In the genomic region with DNA sequence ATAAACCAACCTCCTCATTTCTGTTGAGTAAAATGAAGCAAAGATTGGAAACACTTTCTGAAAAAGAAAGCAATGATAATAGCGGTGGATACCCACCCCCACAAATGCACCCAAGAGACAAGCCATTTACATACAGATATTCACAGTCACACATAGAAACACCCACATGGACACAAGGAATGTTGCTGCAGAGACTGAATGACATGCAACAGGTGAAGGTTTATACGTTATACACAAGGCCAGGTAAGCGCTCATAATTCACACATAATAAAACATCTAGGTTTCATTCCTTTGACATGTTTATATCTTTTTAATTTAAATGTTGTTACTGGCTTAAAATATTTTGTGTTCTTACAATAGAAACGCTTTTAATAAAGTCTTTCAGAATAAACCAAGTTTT, we compare ENCODE assay signal across 28 cellular contexts.
"Had no signal": no experiment of that assay in that cellular context is flagged by ENCODE, and none has a peak within 500 bp of the region (broad histone marks: within the 10 kb centered on the region; RNA-seq: fewer than 3 reads in every experiment).

No MANE protein-coding gene starts in this region.

- H3K4me2 ChIP-seq: hepatocyte had no signal

- FAIRE-seq: endometrium, endothelial cell of umbilical vein, frontal cortex had no signal

- H3K79me2 ChIP-seq: hepatocyte had no signal

- H3K27me3 ChIP-seq: dorsolateral prefrontal cortex, esophagus muscularis mucosa, esophagus squamous epithelium, foreskin keratinocyte, gastrocnemius medialis, gastroesophageal sphincter, heart left ventricle, heart right ventricle, hepatocyte had no signal

- H3K9me3 ChIP-seq: gastrocnemius medialis had no signal

- H3K27ac ChIP-seq: coronary artery, dorsolateral prefrontal cortex, epithelial cell of prostate, esophagus muscularis mucosa, esophagus squamous epithelium, foreskin keratinocyte, gastrocnemius medialis, gastroesophageal sphincter, heart left ventricle, heart right ventricle, hepatocyte had no signal

- H2AFZ ChIP-seq: hepatocyte had no signal

- H3K4me3 ChIP-seq: coronary artery, dorsolateral prefrontal cortex, esophagus muscularis mucosa, esophagus squamous epithelium, gastrocnemius medialis, gastroesophageal sphincter, heart left ventricle, heart right ventricle, hepatocyte had no signal

- DNase-seq: cortex of kidney; dermis blood vessel endothelial cell; dorsolateral prefrontal cortex; effector CD4-positive, alpha-beta T cell; effector CD8-positive, alpha-beta T cell; effector memory CD4-positive, alpha-beta T cell; effector memory CD8-positive, alpha-beta T cell; endodermal cell; erythroblast; esophagus squamous epithelium; foreskin fibroblast; foreskin keratinocyte; foreskin melanocyte; gastrocnemius medialis; glutamatergic neuron; head of caudate nucleus; heart left ventricle; heart right ventricle; hippocampal formation had no signal

- H3K4me1 ChIP-seq: esophagus muscularis mucosa, esophagus squamous epithelium, foreskin keratinocyte, gastrocnemius medialis, gastroesophageal sphincter, heart left ventricle, heart right ventricle had no signal

- ATAC-seq: effector memory CD8-positive, alpha-beta T cell; esophagus mucosa; foreskin keratinocyte; gastrocnemius medialis; gastroesophageal sphincter; heart left ventricle; heart right ventricle had no signal
